Comparison of ENCODE assay signal across 32 cellular contexts in the genomic region with DNA sequence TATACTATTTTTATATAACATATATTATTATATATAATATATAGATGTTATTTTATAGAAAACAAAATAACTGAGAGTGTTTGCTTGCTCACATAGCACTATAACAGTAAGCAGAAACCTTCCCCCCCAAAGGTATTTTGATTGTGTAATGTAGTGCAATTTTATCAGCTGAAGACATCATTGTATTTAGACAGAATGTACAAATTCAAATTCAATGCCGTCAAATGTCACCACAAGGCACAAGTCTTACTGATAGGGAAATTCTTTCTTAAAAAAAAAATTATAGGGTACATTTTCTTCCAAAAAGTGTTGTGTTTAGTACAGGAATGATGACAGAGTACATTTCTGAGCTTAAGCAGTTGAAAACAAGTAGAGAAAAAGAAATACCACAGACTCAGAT.
"Had no signal": no experiment of that assay in that cellular context is flagged by ENCODE, and none has a peak within 500 bp of the region (broad histone marks: within the 10 kb centered on the region; RNA-seq: fewer than 3 reads in every experiment).

No MANE protein-coding gene starts in this region.

- H3K27me3 Mint-ChIP-seq: activated CD4-positive, alpha-beta T cell treated with anti-CD3 and anti-CD28 coated beads, Interleukin-2, amount 10 ng/mL, durations not matched to agents 24 days and 14 days; activated CD8-positive, alpha-beta T cell treated with anti-CD3 and anti-CD28 coated beads for 36 hours; activated naive CD4-positive, alpha-beta T cell treated with anti-CD3 and anti-CD28 coated beads, Interleukin-2, amount 10 ng/mL, durations not matched to agents 7 days and 5 days; activated naive CD8-positive, alpha-beta T cell; activated naive CD8-positive, alpha-beta T cell treated with anti-CD3 and anti-CD28 coated beads, Interleukin-2, amount 50 U/mL, for 24 hours had no signal

- H3K36me3 Mint-ChIP-seq: activated naive CD4-positive, alpha-beta T cell treated with anti-CD3 and anti-CD28 coated beads, Interleukin-2, amount 10 ng/mL, durations not matched to agents 7 days and 5 days; activated naive CD8-positive, alpha-beta T cell had no signal

- H3K27me3 ChIP-seq: ascending aorta, MG63, Peyer's patch, SJSA1 had no signal

- ATAC-seq: activated CD8-positive, alpha-beta T cell treated with anti-CD3 and anti-CD28 coated beads for 36 hours; activated naive CD8-positive, alpha-beta T cell treated with anti-CD3 and anti-CD28 coated beads, Interleukin-2, amount 50 U/mL, for 24 hours; PC-3 had no signal

- DNase-seq: activated CD4-positive, alpha-beta T cell treated with anti-CD3 and anti-CD28 coated beads, Interleukin-2, amount 10 ng/mL, durations not matched to agents 24 days and 14 days; activated CD4-positive, alpha-beta T cell treated with anti-CD3 and anti-CD28 coated beads, Interleukin-2, amount 50 U/mL, for 4 hours; activated CD8-positive, alpha-beta T cell treated with anti-CD3 and anti-CD28 coated beads for 36 hours; activated naive CD4-positive, alpha-beta T cell treated with anti-CD3 and anti-CD28 coated beads, Interleukin-2, amount 10 ng/mL, durations not matched to agents 7 days and 5 days; activated naive CD8-positive, alpha-beta T cell treated with anti-CD3 and anti-CD28 coated beads, Interleukin-2, amount 50 U/mL, for 24 hours; activated T-cell treated with anti-CD3 and anti-CD28 coated beads, Interleukin-2, amount 50 U/mL, for 1 hour; amygdala; Karpas-422; KBM-7; MG63; NCI-H1092 treated with DMSO at 0.1 percent for 48 hours; NCI-H1417; NCI-H146; NCI-H187; NCI-H2029 treated with DMSO at 0.1 percent for 48 hours; NCI-H2107; NCI-H2171; NCI-H510A; NCI-H526; NCI-H748 treated with DMSO at 0.1 percent for 48 hours; NK-92 treated with Interleukin-12 subunit alpha and Interleukin-12 subunit beta, amount 100 ng/mL, for 24 hours; PC-3; Peyer's patch; RPMI8226; SHP77 treated with DMSO at 0.1 percent for 48 hours; SK-N-SH had no signal

- H3K4me1 ChIP-seq: ascending aorta, Peyer's patch, SJSA1 had no signal

- H3K9me2 ChIP-seq: SK-N-SH had no signal

- H3K9me3 Mint-ChIP-seq: activated T-helper 1 cell treated with anti-CD3 and anti-CD28 coated beads, Interleukin-12 subunit alpha, Interleukin-12 subunit beta, Interleukin-2, Interleukin-4 antibody, amounts not matched to agents 30 ng/mL and 10 ng/mL and 1 ng/mL, durations not matched to agents 14 hours and 24 hours and 36 hours; T-helper 1 cell treated with Interleukin-12 subunit alpha and Interleukin-12 subunit beta and Interleukin-4 antibody, amounts not matched to agents 30 μg/mL and 1 μg/mL, for 36 hours had no signal

- H3K4me1 Mint-ChIP-seq: activated CD4-positive, alpha-beta T cell treated with anti-CD3 and anti-CD28 coated beads, Interleukin-2, amount 10 ng/mL, durations not matched to agents 24 days and 14 days; activated naive CD4-positive, alpha-beta T cell treated with anti-CD3 and anti-CD28 coated beads, Interleukin-2, amount 10 ng/mL, durations not matched to agents 7 days and 5 days; activated naive CD8-positive, alpha-beta T cell treated with anti-CD3 and anti-CD28 coated beads, Interleukin-2, amount 50 U/mL, for 24 hours had no signal

- H3K9me3 ChIP-seq: ascending aorta, MG63, Peyer's patch, SJSA1, SK-N-SH had no signal

- H3K27ac ChIP-seq: ascending aorta, Peyer's patch, SJSA1 had no signal

- H3K4me3 Mint-ChIP-seq: activated CD4-positive, alpha-beta T cell treated with anti-CD3 and anti-CD28 coated beads, Interleukin-2, amount 10 ng/mL, durations not matched to agents 24 days and 14 days; activated CD8-positive, alpha-beta T cell treated with anti-CD3 and anti-CD28 coated beads for 36 hours; activated naive CD4-positive, alpha-beta T cell treated with anti-CD3 and anti-CD28 coated beads, Interleukin-2, amount 10 ng/mL, durations not matched to agents 7 days and 5 days; activated naive CD8-positive, alpha-beta T cell; activated naive CD8-positive, alpha-beta T cell treated with anti-CD3 and anti-CD28 coated beads, Interleukin-2, amount 50 U/mL, for 24 hours; activated T-helper 1 cell treated with anti-CD3 and anti-CD28 coated beads, Interleukin-12 subunit alpha, Interleukin-12 subunit beta, Interleukin-2, Interleukin-4 antibody, amounts not matched to agents 30 ng/mL and 10 ng/mL and 1 ng/mL, durations not matched to agents 14 hours and 24 hours and 36 hours; T-helper 1 cell treated with Interleukin-12 subunit alpha and Interleukin-12 subunit beta and Interleukin-4 antibody, amounts not matched to agents 30 μg/mL and 1 μg/mL, for 36 hours; T-helper 2 cell treated with Interferon-gamma antibody and Interleukin-4, amounts not matched to agents 5 μg/mL and 100 μg/mL, for 36 hours had no signal

- H3K4me2 ChIP-seq: SK-N-SH had no signal

- H3K9ac ChIP-seq: SK-N-SH had no signal

- H3K4me3 ChIP-seq: ascending aorta, MG63, Peyer's patch, SJSA1 had no signal

- H3K36me3 ChIP-seq: ascending aorta, MG63, Peyer's patch, SJSA1 had no signal

- H3K27ac Mint-ChIP-seq: activated CD4-positive, alpha-beta T cell treated with anti-CD3 and anti-CD28 coated beads, Interleukin-2, amount 10 ng/mL, durations not matched to agents 24 days and 14 days; activated CD8-positive, alpha-beta T cell treated with anti-CD3 and anti-CD28 coated beads for 36 hours; activated naive CD4-positive, alpha-beta T cell treated with anti-CD3 and anti-CD28 coated beads, Interleukin-2, amount 10 ng/mL, durations not matched to agents 7 days and 5 days; activated naive CD8-positive, alpha-beta T cell; activated naive CD8-positive, alpha-beta T cell treated with anti-CD3 and anti-CD28 coated beads, Interleukin-2, amount 50 U/mL, for 24 hours; activated T-helper 1 cell treated with anti-CD3 and anti-CD28 coated beads, Interleukin-12 subunit alpha, Interleukin-12 subunit beta, Interleukin-2, Interleukin-4 antibody, amounts not matched to agents 30 ng/mL and 10 ng/mL and 1 ng/mL, durations not matched to agents 14 hours and 24 hours and 36 hours; T-helper 1 cell treated with Interleukin-12 subunit alpha and Interleukin-12 subunit beta and Interleukin-4 antibody, amounts not matched to agents 30 μg/mL and 1 μg/mL, for 36 hours; T-helper 2 cell treated with Interferon-gamma antibody and Interleukin-4, amounts not matched to agents 5 μg/mL and 100 μg/mL, for 36 hours had no signal
